Comparison of ENCODE assay signal across 27 cellular contexts in the genomic region with DNA sequence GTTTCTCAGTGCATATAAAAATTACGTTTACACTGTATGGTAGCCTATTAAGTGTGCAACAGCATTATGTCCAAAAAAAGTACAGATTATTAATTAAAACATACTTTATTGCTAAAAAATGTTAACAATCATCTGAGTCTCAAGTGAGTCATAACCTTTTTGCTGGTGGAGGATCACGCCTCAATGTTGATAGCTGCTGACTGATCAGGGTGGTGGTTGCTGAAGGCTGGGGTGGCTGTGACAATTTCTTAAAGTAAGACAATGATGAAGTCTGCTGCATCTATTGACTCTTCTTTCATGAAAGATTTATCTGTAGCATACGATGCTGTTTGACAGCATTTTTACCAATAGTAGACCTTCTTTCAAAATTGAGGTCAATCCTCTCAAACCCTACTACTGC.
"Had no signal": no experiment of that assay in that cellular context is flagged by ENCODE, and none has a peak within 500 bp of the region (broad histone marks: within the 10 kb centered on the region; RNA-seq: fewer than 3 reads in every experiment).

No MANE protein-coding gene starts in this region.

- H3K4me1 Mint-ChIP-seq: mesothelial cell of epicardium had no signal

- ATAC-seq: effector memory CD8-positive, alpha-beta T cell; esophagus mucosa; gastrocnemius medialis; heart right ventricle; left cardiac atrium; left lung; left ventricle myocardium superior; lower lobe of right lung; mucosa of descending colon had no signal

- H3K36me3 Mint-ChIP-seq: mesothelial cell of epicardium had no signal

- FAIRE-seq: endometrium, islet of Langerhans, keratinocyte had no signal

- H3K36me3 ChIP-seq: colonic mucosa, esophagus squamous epithelium, gastrocnemius medialis, heart right ventricle, left lung, lower lobe of right lung had no signal

- H3K4me1 ChIP-seq: colonic mucosa, esophagus squamous epithelium had no signal

- H3K4me3 Mint-ChIP-seq: dendritic cell treated with granulocyte-macrophage colony-stimulating factor and Interleukin-4, amounts not matched to agents 40 ng/mL and 50 ng/mL, for 4 days; effector memory CD8-positive, alpha-beta T cell; endodermal cell; mesothelial cell of epicardium; naive B cell had no signal

- H3K27me3 Mint-ChIP-seq: dendritic cell treated with granulocyte-macrophage colony-stimulating factor and Interleukin-4, amounts not matched to agents 40 ng/mL and 50 ng/mL, for 4 days; effector memory CD8-positive, alpha-beta T cell; naive B cell had no signal

- H3K9me3 ChIP-seq: colonic mucosa, esophagus squamous epithelium, gastrocnemius medialis, heart right ventricle, left lung, lower lobe of right lung, mucosa of descending colon had no signal

- H3K27ac ChIP-seq: colonic mucosa, epithelial cell of prostate, esophagus squamous epithelium, gastrocnemius medialis, left lung, lower lobe of right lung had no signal

- H3K27ac Mint-ChIP-seq: dendritic cell treated with granulocyte-macrophage colony-stimulating factor and Interleukin-4, amounts not matched to agents 40 ng/mL and 50 ng/mL, for 4 days; effector memory CD8-positive, alpha-beta T cell; endodermal cell; mesothelial cell of epicardium had no signal

- H3K4me3 ChIP-seq: colonic mucosa, esophagus squamous epithelium, gastrocnemius medialis, heart right ventricle, left lung, lower lobe of right lung, mucosa of descending colon had no signal

- H3K27me3 ChIP-seq: colonic mucosa, esophagus squamous epithelium, gastrocnemius medialis, heart right ventricle, left lung had no signal

- DNase-seq: colonic mucosa; cortex of kidney; effector CD8-positive, alpha-beta T cell; effector memory CD8-positive, alpha-beta T cell; endodermal cell; erythroblast; esophagus squamous epithelium; foreskin fibroblast; foreskin melanocyte; gastrocnemius medialis; glutamatergic neuron; heart right ventricle; hippocampal formation; left cardiac atrium; left lung; left ventricle myocardium superior; lower lobe of right lung; mesenchymal stem cell; mucosa of descending colon; naive B cell had no signal

- H3K9me3 Mint-ChIP-seq: effector memory CD8-positive, alpha-beta T cell; endodermal cell; naive B cell had no signal
